ENCODE assay signal across 9 cellular contexts in the genomic region with DNA sequence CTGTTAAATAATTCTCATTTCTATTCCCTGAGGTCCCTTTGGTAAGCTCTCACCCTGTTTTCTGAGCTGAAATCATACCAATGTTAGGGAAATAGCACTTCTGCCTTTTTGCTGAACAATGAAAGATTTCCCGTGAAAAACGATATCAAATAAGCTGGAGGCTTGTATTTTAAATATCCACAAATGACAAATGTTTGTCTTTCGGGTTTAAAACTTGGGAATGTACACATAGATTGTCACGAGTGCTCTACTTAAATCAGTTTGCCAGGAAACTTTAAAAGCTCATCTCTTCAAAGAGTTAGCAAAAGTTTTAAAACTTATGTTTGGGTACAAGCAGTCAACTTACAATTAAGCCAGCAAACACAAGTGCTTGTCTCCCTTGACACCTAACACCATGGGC.
"Had no signal": no experiment of that assay in that cellular context is flagged by ENCODE, and none has a peak within 500 bp of the region (broad histone marks: within the 10 kb centered on the region; RNA-seq: fewer than 3 reads in every experiment).

No MANE protein-coding gene starts in this region.

- H3K4me2 ChIP-seq: GM23338 had no signal

- DNase-seq: GM23248, GOT3, H7, H9, HCEC 1CT, HFFc6 had no signal

- H3K4me1 ChIP-seq: HAP-1 had no signal

- H3K27ac ChIP-seq: GM23248 had no signal

- H3K9ac ChIP-seq: GM23248 had no signal

- H3K9me3 ChIP-seq: HAP-1 had no signal

- H3K4me3 ChIP-seq: GM23248, GM23338, HAP-1 had no signal

- ATAC-seq: GM23338, HCT116 had no signal

- H3K36me3 ChIP-seq: HAP-1 had no signal

- H2AFZ ChIP-seq: GM23248, GM23338 had no signal
